Comparison of ENCODE assay signal across 14 cellular contexts in genomic region chr2:172968061-172968469, GRCh38.
DNase-seq lines count a peak whose midpoint lies in the region; ATAC-seq and TF ChIP-seq lines count a peak whose summit lies in the region.
"Had no signal": no experiment of that assay in that cellular context is flagged by ENCODE, and none has a peak within 500 bp of the region (broad histone marks: within the 10 kb centered on the region; RNA-seq: fewer than 3 reads in every experiment).

No MANE protein-coding gene starts in this region.

- peak; percentile 38 for DNase-seq in NCI-H2029 (lab: John Stamatoyannopoulos, UW)
- DNase-seq in NCI-H2029 treated with DMSO at 0.1 percent for 48 hours (lab: John Stamatoyannopoulos, UW): no peak
- peak; percentile 90 to 98 for DNase-seq in dermis microvascular lymphatic vessel endothelial cell (ENCODE audit: low read depth in 2 of 2)
- peak; percentile 49 for DNase-seq in lung (ENCODE audit: low spot score)
- no peak for DNase-seq in upper lobe of right lung
- DNase-seq in NCI-H1436 (lab: John Stamatoyannopoulos, UW): no peak
- DNase-seq in NCI-H1092 (lab: John Stamatoyannopoulos, UW): no peak
- DNase-seq: 8988T, activated gamma-delta T cell treated with Interleukin-2 at 50 U/mL for 16 hours, foreskin keratinocyte, NCI-H82, nephron progenitor cell had no signal

- WGBS in lung, 2 donors: 66 to 93% methylated on average over 7 of the region's 7 CpGs

- TF ChIP-seq CTCF in lung (IDR thresholded peaks at IDR 0.05; ENCODE audit: control extremely low read depth, extremely low read depth) (no peak), upper lobe of right lung (IDR thresholded peaks at IDR 0.05) (no peak)

- peak overlapping the region in 1 of 2 donors; percentile 47 for H3K27ac ChIP-seq in lung (ENCODE audit: low read depth in 1 of 2, low read length in 1 of 2)
- H3K27ac ChIP-seq in upper lobe of right lung: no peak overlapping the region
- H3K27ac ChIP-seq: foreskin keratinocyte, VCaP had no signal

- H3K4me1 ChIP-seq in lung (ENCODE audit: control insufficient read depth in 2 of 2, insufficient read depth in 2 of 2, low read length in 2 of 2) (peaks cover 7 to 13% of the 10 kb centered on the region in 2 donors), upper lobe of right lung (peaks cover 20% of the 10 kb centered on the region)

- H3K36me3 ChIP-seq in lung (ENCODE audit: control insufficient read depth in 2 of 2, insufficient read depth in 2 of 2, low read length in 2 of 2): peaks cover 0 to 2% of the 10 kb centered on the region in 2 donors
- no peaks in the 10 kb centered on the region for H3K36me3 ChIP-seq in upper lobe of right lung

- H3K9me3 ChIP-seq in lung (ENCODE audit: control insufficient read depth in 2 of 2, insufficient read depth in 1 of 2, low read length in 1 of 2) (no peaks in the 10 kb centered on the region), upper lobe of right lung (no peaks in the 10 kb centered on the region)

- intact Hi-C loops in upper lobe of right lung (cut with DNase I): no loop called here

- H3K4me3 ChIP-seq in lung (no peak overlapping the region), upper lobe of right lung (no peak overlapping the region)

- ATAC-seq in lung (ENCODE audit: insufficient read depth, low FRiP score) (peak; percentile 25), upper lobe of right lung (peak; percentile 49), GM21786 (IDR thresholded peaks at IDR 0.05; ENCODE audit: unreplicated experiment) (no peak)
- ATAC-seq: foreskin keratinocyte had no signal

- no peaks in the 10 kb centered on the region for H3K27me3 ChIP-seq in lung (ENCODE audit: control insufficient read depth, insufficient read depth)
- no peaks in the 10 kb centered on the region for H3K27me3 ChIP-seq in upper lobe of right lung
- H3K27me3 ChIP-seq: foreskin keratinocyte had no signal

Comparison
In these comparisons a context has a peak if more than half of its experiments do, and no peak if none do; other contexts are left out.
1. DNase-seq: peak in NCI-H2029 (single experiment), dermis microvascular lymphatic vessel endothelial cell (2 of 2) and lung (single experiment); none in NCI-H2029 treated with DMSO at 0.1 percent for 48 hours (single experiment), upper lobe of right lung (single experiment), NCI-H1436 (single experiment) and NCI-H1092 (single experiment).